8 cellular contexts compared by ENCODE assay signal in the genomic region with DNA sequence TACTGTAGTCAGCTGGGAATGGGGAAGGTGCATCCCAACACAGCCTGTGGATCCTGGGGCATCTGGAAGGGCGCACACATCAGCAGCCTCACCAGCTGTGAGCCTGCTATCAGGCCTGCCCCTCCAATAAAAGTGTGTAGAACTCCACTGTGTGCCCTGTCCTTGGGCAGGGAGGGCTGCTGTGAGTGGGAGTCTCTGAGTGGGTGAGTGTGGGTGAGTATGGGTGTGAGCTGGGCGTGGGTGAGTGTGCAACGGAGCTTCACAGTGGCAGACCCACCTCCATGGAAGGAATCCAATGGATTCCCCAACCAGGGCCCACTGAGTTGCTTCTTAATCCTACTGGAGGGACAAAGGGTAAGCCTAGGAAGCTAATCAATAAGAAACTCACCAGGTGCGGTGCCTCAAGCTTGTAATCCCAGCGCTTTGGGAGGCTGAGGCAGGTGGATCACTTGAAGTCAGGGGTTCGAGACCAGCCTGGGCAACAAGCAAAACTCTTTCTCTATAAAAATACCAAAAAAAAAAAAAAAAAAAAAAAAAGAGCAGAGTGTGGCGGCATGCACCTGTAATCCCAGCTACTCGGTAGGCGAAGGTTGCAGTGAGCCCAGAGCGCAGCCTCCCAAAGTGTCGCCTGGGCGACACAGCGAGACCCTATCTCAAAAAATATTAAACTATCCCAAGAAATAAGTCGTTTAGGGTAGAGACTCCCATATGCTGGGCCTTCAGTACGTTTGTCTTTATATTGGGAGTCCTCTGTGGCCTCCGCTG. TPM values are rescaled to one million over a fixed set of nuclear protein-coding genes. Genes with fewer than 3 reads are reported as not detected.
DNase-seq lines count a peak whose midpoint lies in the region; ATAC-seq and TF ChIP-seq lines count a peak whose summit lies in the region.

No MANE protein-coding gene starts in this region.

- no peak for DNase-seq in activated CD4-positive, alpha-beta T cell treated with anti-CD3 and anti-CD28 coated beads for 36 hours
- no peak for DNase-seq in activated CD4-positive, alpha-beta T cell treated with anti-CD3 and anti-CD28 coated beads, Interleukin-2, amount 50 U/mL, for 4 hours
- DNase-seq in LoVo (ENCODE audit: low spot score) (no peak), G401 (ENCODE audit: low spot score) (no peak), OCI-M1 (lab: John Stamatoyannopoulos, UW) (no peak)

- intact Hi-C loops in activated CD4-positive, alpha-beta T cell treated with anti-CD3 and anti-CD28 coated beads for 36 hours (cut with DNase I, micrococcal nuclease), result loop anchor here (1.0 to 2.0 kb wide), 3 partner anchors 19 to 68 kb away; partner anchors contain the start of genes UNC45A (in 1 of the 2) and VPS33B (in 1 of the 2)

- no peak for TF ChIP-seq RAD21 in liver (IDR thresholded peaks at IDR 0.05)

- H3K27ac ChIP-seq in liver (ENCODE audit: low read depth in 1 of 2, low read length in 2 of 2), result peak overlapping the region; percentile 94 to 96
- H3K27ac ChIP-seq in subcutaneous abdominal adipose tissue (ENCODE audit: low read depth, low read length), result peak overlapping the region; percentile 91

- H3K4me1 ChIP-seq in liver (ENCODE audit: control insufficient read depth in 4 of 4, insufficient read depth in 4 of 4, low read length in 3 of 4) (peaks cover 7 to 22% (median 16%) of the 10 kb centered on the region in 4 donors), subcutaneous abdominal adipose tissue (ENCODE audit: control insufficient read depth in 5 of 5, insufficient read depth in 5 of 5, low read length in 5 of 5) (peaks cover 0 to 33% (median 28%) of the 10 kb centered on the region in 5 donors)

- H3K27ac Mint-ChIP-seq in activated CD4-positive, alpha-beta T cell treated with anti-CD3 and anti-CD28 coated beads for 36 hours, result peak overlapping the region; percentile 95
- peak overlapping the region; percentile 91 for H3K27ac Mint-ChIP-seq in activated naive CD8-positive, alpha-beta T cell

- CTCF ChIA-PET in activated CD4-positive, alpha-beta T cell treated with anti-CD3 and anti-CD28 coated beads for 36 hours (lab: Charles Lee), result interaction anchor here (0.6 to 10.9 kb wide), 8 partner anchors 10 to 318 kb away, joined by 3 to 139 read pairs (median 3); partner anchors contain the start of genes HDDC3 and UNC45A

- 77% methylated on average over 16 of the region's 16 CpGs for WGBS in liver

- H3K9me3 Mint-ChIP-seq in activated CD4-positive, alpha-beta T cell treated with anti-CD3 and anti-CD28 coated beads for 36 hours (ENCODE audit: low read depth), result no peaks in the 10 kb centered on the region
- H3K9me3 Mint-ChIP-seq in activated naive CD8-positive, alpha-beta T cell (ENCODE audit: low read depth), result no peaks in the 10 kb centered on the region

- H3K9me3 ChIP-seq in liver (ENCODE audit: control insufficient read depth in 4 of 4, low read length in 3 of 4) (no peaks in the 10 kb centered on the region), subcutaneous abdominal adipose tissue (ENCODE audit: control insufficient read depth in 5 of 5, low read length in 5 of 5) (no peaks in the 10 kb centered on the region)

- POLR2A ChIA-PET in activated CD4-positive, alpha-beta T cell treated with anti-CD3 and anti-CD28 coated beads for 36 hours (lab: Charles Lee), result interaction anchor here (0.6 to 2.4 kb wide), 6 partner anchors 15 to 237 kb away, joined by 4 to 14 read pairs (median 4); partner anchors contain the start of genes BLM, HDDC3, PRC1 and UNC45A

- H3K4me1 Mint-ChIP-seq in activated CD4-positive, alpha-beta T cell treated with anti-CD3 and anti-CD28 coated beads for 36 hours, result peaks cover 13% of the 10 kb centered on the region
- H3K4me1 Mint-ChIP-seq in activated naive CD8-positive, alpha-beta T cell (ENCODE audit: low read depth), result peaks cover 16% of the 10 kb centered on the region

- peaks cover 5 to 42% (median 17%) of the 10 kb centered on the region in 4 donors for H3K36me3 ChIP-seq in liver (ENCODE audit: control insufficient read depth in 4 of 4, insufficient read depth in 3 of 4, low read depth in 1 of 4, low read length in 3 of 4)
- H3K36me3 ChIP-seq in subcutaneous abdominal adipose tissue (ENCODE audit: control insufficient read depth in 5 of 5, insufficient read depth in 5 of 5, low read length in 5 of 5), result peaks cover 0 to 48% (median 44%) of the 10 kb centered on the region in 5 donors

- no peak for ATAC-seq in activated CD4-positive, alpha-beta T cell treated with anti-CD3 and anti-CD28 coated beads for 36 hours

- no peak for TF ChIP-seq CTCF in liver (IDR thresholded peaks at IDR 0.05; ENCODE audit: low read depth, low read length, missing input control)

- peaks cover 36% of the 10 kb centered on the region for H3K36me3 Mint-ChIP-seq in activated CD4-positive, alpha-beta T cell treated with anti-CD3 and anti-CD28 coated beads for 36 hours (ENCODE audit: low read depth)
- no peaks in the 10 kb centered on the region for H3K36me3 Mint-ChIP-seq in activated naive CD8-positive, alpha-beta T cell

- H3K4me3 ChIP-seq in liver (ENCODE audit: low read depth in 1 of 3, low read length in 3 of 3) (peak overlapping the region in 1 of 3 donors; percentile 88), subcutaneous abdominal adipose tissue (ENCODE audit: low read depth in 1 of 5, low read length in 5 of 5) (peak overlapping the region in 2 of 5 donors; percentile 74 to 85)

- in situ Hi-C loops in G401 (cut with HindIII; ENCODE audit: low sequenced_read_pairs), result no loop called here

- H3K27me3 Mint-ChIP-seq in activated CD4-positive, alpha-beta T cell treated with anti-CD3 and anti-CD28 coated beads for 36 hours, result no peaks in the 10 kb centered on the region
- H3K27me3 Mint-ChIP-seq in activated naive CD8-positive, alpha-beta T cell, result no peaks in the 10 kb centered on the region

- H3K4me3 Mint-ChIP-seq in activated CD4-positive, alpha-beta T cell treated with anti-CD3 and anti-CD28 coated beads for 36 hours, result peak overlapping the region; percentile 84
- peak overlapping the region; percentile 86 for H3K4me3 Mint-ChIP-seq in activated naive CD8-positive, alpha-beta T cell

- no peaks in the 10 kb centered on the region for H3K27me3 ChIP-seq in liver (ENCODE audit: control insufficient read depth in 4 of 4, insufficient read depth in 4 of 4, low read length in 3 of 4)
- no peaks in the 10 kb centered on the region for H3K27me3 ChIP-seq in subcutaneous abdominal adipose tissue (ENCODE audit: control insufficient read depth in 5 of 5, insufficient read depth in 4 of 5, low read length in 5 of 5)

- H3K9ac ChIP-seq in liver (ENCODE audit: low read depth in 1 of 2, low read length in 2 of 2) (no peak overlapping the region), subcutaneous abdominal adipose tissue (ENCODE audit: low read length in 5 of 5) (peak overlapping the region in 1 of 5 donors; percentile 85)

TF ChIP-seq in liver, 16 proteins besides CTCF, POLR2A, EP300 and RAD21 (continues in another document):
- TF ChIP-seq NR2F2 (IDR thresholded peaks at IDR 0.05) (no peak), FOXA1 (IDR thresholded peaks at IDR 0.05) (no peak), ATF3 (IDR thresholded peaks at IDR 0.05) (no peak)
- TF ChIP-seq, protein P1, sequence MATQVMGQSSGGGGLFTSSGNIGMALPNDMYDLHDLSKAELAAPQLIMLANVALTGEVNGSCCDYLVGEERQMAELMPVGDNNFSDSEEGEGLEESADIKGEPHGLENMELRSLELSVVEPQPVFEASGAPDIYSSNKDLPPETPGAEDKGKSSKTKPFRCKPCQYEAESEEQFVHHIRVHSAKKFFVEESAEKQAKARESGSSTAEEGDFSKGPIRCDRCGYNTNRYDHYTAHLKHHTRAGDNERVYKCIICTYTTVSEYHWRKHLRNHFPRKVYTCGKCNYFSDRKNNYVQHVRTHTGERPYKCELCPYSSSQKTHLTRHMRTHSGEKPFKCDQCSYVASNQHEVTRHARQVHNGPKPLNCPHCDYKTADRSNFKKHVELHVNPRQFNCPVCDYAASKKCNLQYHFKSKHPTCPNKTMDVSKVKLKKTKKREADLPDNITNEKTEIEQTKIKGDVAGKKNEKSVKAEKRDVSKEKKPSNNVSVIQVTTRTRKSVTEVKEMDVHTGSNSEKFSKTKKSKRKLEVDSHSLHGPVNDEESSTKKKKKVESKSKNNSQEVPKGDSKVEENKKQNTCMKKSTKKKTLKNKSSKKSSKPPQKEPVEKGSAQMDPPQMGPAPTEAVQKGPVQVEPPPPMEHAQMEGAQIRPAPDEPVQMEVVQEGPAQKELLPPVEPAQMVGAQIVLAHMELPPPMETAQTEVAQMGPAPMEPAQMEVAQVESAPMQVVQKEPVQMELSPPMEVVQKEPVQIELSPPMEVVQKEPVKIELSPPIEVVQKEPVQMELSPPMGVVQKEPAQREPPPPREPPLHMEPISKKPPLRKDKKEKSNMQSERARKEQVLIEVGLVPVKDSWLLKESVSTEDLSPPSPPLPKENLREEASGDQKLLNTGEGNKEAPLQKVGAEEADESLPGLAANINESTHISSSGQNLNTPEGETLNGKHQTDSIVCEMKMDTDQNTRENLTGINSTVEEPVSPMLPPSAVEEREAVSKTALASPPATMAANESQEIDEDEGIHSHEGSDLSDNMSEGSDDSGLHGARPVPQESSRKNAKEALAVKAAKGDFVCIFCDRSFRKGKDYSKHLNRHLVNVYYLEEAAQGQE (IDR thresholded peaks at IDR 0.05), result no peak

RNA-seq across cellular contexts. Expression of gene RCCD1, which starts 0.6 kb away (rescaled TPM):
- total RNA-seq in activated CD4-positive, alpha-beta T cell treated with anti-CD3 and anti-CD28 coated beads for 36 hours, result 10 to 100 TPM; 28.9 to 37.4 TPM
- total RNA-seq in liver, result 10 to 100 TPM in 1 of 2 donors, 1 to 10 TPM in 1; 4.1 to 13.3 TPM
- polyA plus RNA-seq in liver, result 1 to 10 TPM; 3.6 to 4.6 TPM
- total RNA-seq in G401 (2014; rRNA removed; shearing (Covaris generic)), result 0.14 TPM in 1 of 2 replicates, not detected in the other

RNA-seq across cellular contexts. Expression of gene UNC45A, which starts 19.0 kb away (rescaled TPM):
- 10 to 100 TPM; 51.4 to 65.6 TPM for total RNA-seq in activated CD4-positive, alpha-beta T cell treated with anti-CD3 and anti-CD28 coated beads for 36 hours
- 10 to 100 TPM; 30.4 to 31.2 TPM for total RNA-seq in liver
- polyA plus RNA-seq in liver, result 10 to 100 TPM; 13.9 to 19.5 TPM
- total RNA-seq in G401 (2014; rRNA removed; shearing (Covaris generic)), result 99.2 and 113 TPM in 2 replicates

RNA-seq across cellular contexts. Expression of gene HDDC3, which starts 21.8 kb away (rescaled TPM):
- 10 to 100 TPM; 34.2 to 41.2 TPM for total RNA-seq in activated CD4-positive, alpha-beta T cell treated with anti-CD3 and anti-CD28 coated beads for 36 hours
- total RNA-seq in liver, result 10 to 100 TPM; 12.5 to 15.3 TPM
- 10 to 100 TPM; 12.9 to 15.4 TPM for polyA plus RNA-seq in liver
- 10.8 and 17.1 TPM in 2 replicates for total RNA-seq in G401 (2014; rRNA removed; shearing (Covaris generic))

RNA-seq across cellular contexts. Expression of gene PRC1, which starts 40.2 kb away (rescaled TPM):
- 100 to 1,000 TPM; 111 to 157 TPM for total RNA-seq in activated CD4-positive, alpha-beta T cell treated with anti-CD3 and anti-CD28 coated beads for 36 hours
- 100 to 1,000 TPM in 1 of 2 donors, 1 to 10 TPM in 1; 2.2 to 128 TPM for total RNA-seq in liver
- polyA plus RNA-seq in liver, result 1 to 10 TPM; 2.1 to 9.1 TPM
- 138 and 140 TPM in 2 replicates for total RNA-seq in G401 (2014; rRNA removed; shearing (Covaris generic))

RNA-seq across cellular contexts. Expression of gene MAN2A2, which starts 51.0 kb away (rescaled TPM):
- 100 to 1,000 TPM in 1 of 2 experiments, 10 to 100 TPM in 1; 76.6 to 104 TPM for total RNA-seq in activated CD4-positive, alpha-beta T cell treated with anti-CD3 and anti-CD28 coated beads for 36 hours
- 100 to 1,000 TPM in 1 of 2 donors, 10 to 100 TPM in 1; 73.9 to 111 TPM for total RNA-seq in liver
- 10 to 100 TPM; 17.3 to 27.8 TPM for polyA plus RNA-seq in liver
- 23.8 and 33.4 TPM in 2 replicates for total RNA-seq in G401 (2014; rRNA removed; shearing (Covaris generic))
